Comparison of ENCODE assay signal across 19 cellular contexts in genomic region chr5:178688551-178688950, GRCh38.
"Had no signal": no experiment of that assay in that cellular context is flagged by ENCODE, and none has a peak within 500 bp of the region (broad histone marks: within the 10 kb centered on the region; RNA-seq: fewer than 3 reads in every experiment).

No MANE protein-coding gene starts in this region.

- H3K4me3 ChIP-seq: hepatocyte, spleen, testis, upper lobe of left lung had no signal

- H3K4me3 Mint-ChIP-seq: activated CD4-positive, alpha-beta T cell treated with anti-CD3 and anti-CD28 coated beads for 36 hours; activated naive CD8-positive, alpha-beta T cell treated with anti-CD3 and anti-CD28 coated beads for 36 hours; activated T-helper 1 cell treated with anti-CD3 and anti-CD28 coated beads, Interleukin-12 subunit alpha, Interleukin-12 subunit beta, Interleukin-2, Interleukin-4 antibody, amounts not matched to agents 30 ng/mL and 10 ng/mL and 1 ng/mL, durations not matched to agents 14 hours and 24 hours and 36 hours; nephron; stimulated activated memory B cell treated with anti-CD40 and anti-IgM and Interleukin-4, amounts not matched to agents 10 μg/mL and 1 μg/mL and 100 μg/mL, for 72 hours; T-helper 2 cell treated with Interferon-gamma antibody and Interleukin-4, amounts not matched to agents 5 μg/mL and 100 μg/mL, for 36 hours; WTC11 had no signal

- H3K36me3 Mint-ChIP-seq: activated naive CD8-positive, alpha-beta T cell treated with anti-CD3 and anti-CD28 coated beads for 36 hours; stimulated activated memory B cell treated with anti-CD40 and anti-IgM and Interleukin-4, amounts not matched to agents 10 μg/mL and 1 μg/mL and 100 μg/mL, for 72 hours; WTC11 had no signal

- DNase-seq: activated CD4-positive, alpha-beta T cell treated with anti-CD3 and anti-CD28 coated beads for 36 hours; activated CD4-positive, alpha-beta T cell treated with anti-CD3 and anti-CD28 coated beads, Interleukin-2, amount 50 U/mL, for 48 hours; activated naive CD8-positive, alpha-beta T cell treated with anti-CD3 and anti-CD28 coated beads for 36 hours; amniotic stem cell; foreskin keratinocyte; midbrain; nucleus accumbens; retina; spleen; stimulated activated CD4-positive, alpha-beta T cell treated with anti-CD3 and anti-CD28 coated beads, Interleukin-4, amount 100 ng/mL, for 4 hours; testis had no signal

- H3K4me2 ChIP-seq: hepatocyte had no signal

- H3K36me3 ChIP-seq: spleen, upper lobe of left lung had no signal

- H3K79me2 ChIP-seq: hepatocyte had no signal

- H2AFZ ChIP-seq: hepatocyte had no signal

- H3K27ac Mint-ChIP-seq: activated CD4-positive, alpha-beta T cell treated with anti-CD3 and anti-CD28 coated beads for 36 hours; activated naive CD8-positive, alpha-beta T cell treated with anti-CD3 and anti-CD28 coated beads for 36 hours; activated T-helper 1 cell treated with anti-CD3 and anti-CD28 coated beads, Interleukin-12 subunit alpha, Interleukin-12 subunit beta, Interleukin-2, Interleukin-4 antibody, amounts not matched to agents 30 ng/mL and 10 ng/mL and 1 ng/mL, durations not matched to agents 14 hours and 24 hours and 36 hours; nephron; stimulated activated memory B cell treated with anti-CD40 and anti-IgM and Interleukin-4, amounts not matched to agents 10 μg/mL and 1 μg/mL and 100 μg/mL, for 72 hours; T-helper 2 cell treated with Interferon-gamma antibody and Interleukin-4, amounts not matched to agents 5 μg/mL and 100 μg/mL, for 36 hours; WTC11 had no signal

- H3K9me3 Mint-ChIP-seq: stimulated activated memory B cell treated with anti-CD40 and anti-IgM and Interleukin-4, amounts not matched to agents 10 μg/mL and 1 μg/mL and 100 μg/mL, for 72 hours had no signal

- H3K9me3 ChIP-seq: testis had no signal

- H3K4me1 Mint-ChIP-seq: nephron; stimulated activated memory B cell treated with anti-CD40 and anti-IgM and Interleukin-4, amounts not matched to agents 10 μg/mL and 1 μg/mL and 100 μg/mL, for 72 hours; WTC11 had no signal

- H3K27me3 Mint-ChIP-seq: activated naive CD8-positive, alpha-beta T cell treated with anti-CD3 and anti-CD28 coated beads for 36 hours; stimulated activated memory B cell treated with anti-CD40 and anti-IgM and Interleukin-4, amounts not matched to agents 10 μg/mL and 1 μg/mL and 100 μg/mL, for 72 hours had no signal

- ATAC-seq: activated CD4-positive, alpha-beta T cell treated with anti-CD3 and anti-CD28 coated beads for 36 hours; foreskin keratinocyte; stimulated activated memory B cell treated with anti-CD40 and anti-IgM and Interleukin-4, amounts not matched to agents 10 μg/mL and 1 μg/mL and 100 μg/mL, for 72 hours; WTC11 had no signal

- H3K4me1 ChIP-seq: foreskin keratinocyte, testis had no signal

- H3K27ac ChIP-seq: epithelial cell of prostate, foreskin keratinocyte, hepatocyte, testis had no signal

- H3K27me3 ChIP-seq: foreskin keratinocyte, hepatocyte, spleen, testis, upper lobe of left lung had no signal
